Comparison of ENCODE assay signal across 14 cellular contexts in genomic region chr2:38444247-38444646, GRCh38.
DNase-seq lines count a peak whose midpoint lies in the region; ATAC-seq, FAIRE-seq and TF ChIP-seq lines count a peak whose summit lies in the region.
"Had no signal": no experiment of that assay in that cellular context is flagged by ENCODE, and none has a peak within 500 bp of the region (broad histone marks: within the 10 kb centered on the region; RNA-seq: fewer than 3 reads in every experiment).

No MANE protein-coding gene starts in this region.

- no peaks in the 10 kb centered on the region for H3K36me3 ChIP-seq in rectal smooth muscle tissue (ENCODE audit: control insufficient read depth, insufficient read depth, low read length)
- H3K36me3 ChIP-seq: adrenal gland, WERI-Rb-1 had no signal

- TF ChIP-seq POLR2A in H54 (IDR thresholded peaks at IDR 0.05; ENCODE audit: low read depth, low read length), result no peak

- H3K4me1 ChIP-seq in rectal smooth muscle tissue (ENCODE audit: control insufficient read depth, insufficient read depth, low read length), result peaks cover 38% of the 10 kb centered on the region
- H3K4me1 ChIP-seq: parathyroid adenoma had no signal

- FAIRE-seq in H54 (lab: Jason Lieb, UNC), result peak; percentile 83
- FAIRE-seq in GM19239 (lab: Jason Lieb, UNC), result no peak
- no peak for FAIRE-seq in D721Med (lab: Jason Lieb, UNC)

- no peak overlapping the region for H3K4me3 ChIP-seq in rectal smooth muscle tissue (ENCODE audit: low read length)
- H3K4me3 ChIP-seq: adrenal gland had no signal

- no peak overlapping the region for H3K9ac ChIP-seq in rectal smooth muscle tissue (ENCODE audit: low read length)
- H3K9ac ChIP-seq: parathyroid adenoma had no signal

- no peak for TF ChIP-seq CTCF in D721Med (IDR thresholded peaks at IDR 0.05; ENCODE audit: insufficient read depth, missing control alignments)

- H3K27me3 ChIP-seq in rectal smooth muscle tissue (ENCODE audit: control insufficient read depth, insufficient read depth, low read length), result no peaks in the 10 kb centered on the region
- H3K27me3 ChIP-seq: adrenal gland had no signal

- H3K27ac ChIP-seq in epithelial cell of prostate, result peak overlapping the region; percentile 53
- H3K27ac ChIP-seq in rectal smooth muscle tissue (ENCODE audit: low read depth, low read length), result peak overlapping the region; percentile 64
- H3K27ac ChIP-seq: adrenal gland, parathyroid adenoma, WERI-Rb-1 had no signal

- DNase-seq in H54 (ENCODE audit: insufficient read length, low spot score), result peak; percentile 44
- DNase-seq in NCI-H69 (lab: John Stamatoyannopoulos, UW), result peak; percentile 72
- peak; percentile 78 for DNase-seq in epithelial cell of prostate (ENCODE audit: low read depth, low spot score)
- no peak for DNase-seq in MV-4-11 (lab: John Stamatoyannopoulos, UW)
- no peak for DNase-seq in GM19239 (ENCODE audit: insufficient read length, low spot score)
- no peak for DNase-seq in D721Med (ENCODE audit: insufficient read length, low spot score)
- DNase-seq: adrenal gland; CD4-positive, CD25-positive, alpha-beta regulatory T cell; Right ventricle myocardium superior; stimulated activated CD4-positive, alpha-beta T cell treated with anti-CD3 and anti-CD28 coated beads, Interleukin-1b, Interleukin-23, amount 100 ng/mL, for 48 hours; WERI-Rb-1 had no signal

- no peak for ATAC-seq in HG03442 (IDR thresholded peaks at IDR 0.05; ENCODE audit: unreplicated experiment)

Comparison
In these comparisons a context has a peak if more than half of its experiments do, and no peak if none do; other contexts are left out.
1. DNase-seq: peak in H54 (single experiment), NCI-H69 (single experiment) and epithelial cell of prostate (single experiment); none in MV-4-11 (single experiment), GM19239 (single experiment) and D721Med (single experiment).